15 cellular contexts compared by ENCODE assay signal in the genomic region with DNA sequence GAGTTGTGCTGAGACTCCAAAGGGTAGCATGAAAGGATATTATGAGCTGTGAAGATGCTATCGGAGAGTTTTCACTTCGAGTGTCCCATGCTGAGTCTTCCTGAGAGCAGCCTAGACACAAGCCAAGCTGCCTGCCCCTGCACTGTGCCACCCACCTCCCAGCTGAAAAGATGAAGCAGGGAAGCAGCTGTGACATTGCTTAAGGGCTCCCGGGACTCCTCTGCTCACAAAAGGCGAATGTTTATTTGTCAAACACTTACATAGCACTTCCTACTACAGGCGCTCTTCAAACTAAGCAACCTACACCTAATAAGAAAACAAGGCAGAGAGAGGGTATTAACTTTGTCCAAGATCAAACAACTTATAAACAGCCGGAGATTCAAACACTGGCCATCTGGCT.
DNase-seq lines count a peak whose midpoint lies in the region; ATAC-seq, FAIRE-seq and TF ChIP-seq lines count a peak whose summit lies in the region.
"Had no signal": no experiment of that assay in that cellular context is flagged by ENCODE, and none has a peak within 500 bp of the region (broad histone marks: within the 10 kb centered on the region; RNA-seq: fewer than 3 reads in every experiment).

No MANE protein-coding gene starts in this region.

- TF ChIP-seq CTCF in brain (conservative IDR thresholded peaks at IDR 0.05) (no peak), upper lobe of right lung (IDR thresholded peaks at IDR 0.05) (no peak), pancreas (IDR thresholded peaks at IDR 0.05) (no peak)

- H3K27ac ChIP-seq in upper lobe of right lung (no peak overlapping the region), pancreas (no peak overlapping the region)
- H3K27ac ChIP-seq: breast epithelium, stomach had no signal

- no peaks in the 10 kb centered on the region for H3K9me3 ChIP-seq in upper lobe of right lung
- no peaks in the 10 kb centered on the region for H3K9me3 ChIP-seq in pancreas
- H3K9me3 ChIP-seq: breast epithelium, stomach had no signal

- WGBS in pancreas, 2 donors, result 71 to 74% methylated on average over 6 of the region's 6 CpGs

- H3K4me1 ChIP-seq in upper lobe of right lung (no peaks in the 10 kb centered on the region), pancreas (peaks cover 0 to 3% (median 0%) of the 10 kb centered on the region in 3 donors)
- H3K4me1 ChIP-seq: breast epithelium, stomach had no signal

- no peak for DNase-seq in activated T-cell treated with anti-CD3 and anti-CD28 coated beads, Interleukin-2, amount 50 U/mL, for 24 hours
- DNase-seq in activated T-cell treated with anti-CD3 and anti-CD28 coated beads for 4 hours (no peak), NCI-H2029 treated with DMSO at 0.1 percent for 48 hours (lab: John Stamatoyannopoulos, UW) (peak; percentile 29), upper lobe of right lung (no peak), HUDEP-2 (lab: John Stamatoyannopoulos, UW; ENCODE audit: unreplicated experiment in 76 of 76) (no peak), pancreas (no peak), cerebellar cortex (ENCODE audit: low spot score) (no peak)
- DNase-seq: activated naive CD4-positive, alpha-beta T cell treated with anti-CD3 and anti-CD28 coated beads, Interleukin-2, amount 10 ng/mL, durations not matched to agents 7 days and 5 days; effector CD4-positive, alpha-beta T cell; H7; small intestine; stomach had no signal

- H3K36me3 ChIP-seq in upper lobe of right lung (no peaks in the 10 kb centered on the region), pancreas (no peaks in the 10 kb centered on the region)
- H3K36me3 ChIP-seq: breast epithelium, stomach had no signal

- no peak overlapping the region for H3K4me3 Mint-ChIP-seq in activated T-cell treated with anti-CD3 and anti-CD28 coated beads, Interleukin-2, amount 50 U/mL, for 24 hours
- H3K4me3 Mint-ChIP-seq in brain, result no peak overlapping the region
- H3K4me3 Mint-ChIP-seq: activated naive CD4-positive, alpha-beta T cell treated with anti-CD3 and anti-CD28 coated beads, Interleukin-2, amount 10 ng/mL, durations not matched to agents 7 days and 5 days; IgD-negative memory B cell had no signal

- peak overlapping the region; percentile 85 for H3K27ac Mint-ChIP-seq in activated T-cell treated with anti-CD3 and anti-CD28 coated beads, Interleukin-2, amount 50 U/mL, for 24 hours
- H3K27ac Mint-ChIP-seq in brain, result peak overlapping the region in 4 of 5 experiments; percentile 9 to 94 (median 47)
- H3K27ac Mint-ChIP-seq: activated naive CD4-positive, alpha-beta T cell treated with anti-CD3 and anti-CD28 coated beads, Interleukin-2, amount 10 ng/mL, durations not matched to agents 7 days and 5 days had no signal

- H3K9me3 Mint-ChIP-seq in activated T-cell treated with anti-CD3 and anti-CD28 coated beads, Interleukin-2, amount 50 U/mL, for 24 hours, result no peaks in the 10 kb centered on the region
- H3K9me3 Mint-ChIP-seq in brain, result no peaks in the 10 kb centered on the region
- H3K9me3 Mint-ChIP-seq: activated naive CD4-positive, alpha-beta T cell treated with anti-CD3 and anti-CD28 coated beads, Interleukin-2, amount 10 ng/mL, durations not matched to agents 7 days and 5 days; IgD-negative memory B cell had no signal

- H3K27me3 ChIP-seq in upper lobe of right lung (no peaks in the 10 kb centered on the region), pancreas (no peaks in the 10 kb centered on the region)
- H3K27me3 ChIP-seq: breast epithelium, stomach had no signal

- H3K27me3 Mint-ChIP-seq in activated T-cell treated with anti-CD3 and anti-CD28 coated beads, Interleukin-2, amount 50 U/mL, for 24 hours, result no peaks in the 10 kb centered on the region
- H3K27me3 Mint-ChIP-seq in brain, result no peaks in the 10 kb centered on the region
- H3K27me3 Mint-ChIP-seq: activated naive CD4-positive, alpha-beta T cell treated with anti-CD3 and anti-CD28 coated beads, Interleukin-2, amount 10 ng/mL, durations not matched to agents 7 days and 5 days; IgD-negative memory B cell had no signal

- peak; percentile 30 for ATAC-seq in upper lobe of right lung
- no peak for ATAC-seq in pancreas

- H3K4me1 Mint-ChIP-seq in activated T-cell treated with anti-CD3 and anti-CD28 coated beads, Interleukin-2, amount 50 U/mL, for 24 hours (ENCODE audit: low read depth), result peaks cover 89% of the 10 kb centered on the region
- H3K4me1 Mint-ChIP-seq in brain, result peaks cover 59% of the 10 kb centered on the region

- FAIRE-seq in pancreas (lab: Jason Lieb, UNC), result no peak
- FAIRE-seq: small intestine had no signal

- H3K36me3 Mint-ChIP-seq in activated T-cell treated with anti-CD3 and anti-CD28 coated beads, Interleukin-2, amount 50 U/mL, for 24 hours (ENCODE audit: low read depth), result peaks cover 78% of the 10 kb centered on the region
- no peaks in the 10 kb centered on the region for H3K36me3 Mint-ChIP-seq in brain

- intact Hi-C loops in upper lobe of right lung (cut with DNase I) (no loop called here), pancreas (cut with DNase I) (no loop called here)

- no peak overlapping the region for H3K4me3 ChIP-seq in upper lobe of right lung
- no peak overlapping the region for H3K4me3 ChIP-seq in pancreas
- H3K4me3 ChIP-seq: breast epithelium, stomach had no signal
